Comparison of ENCODE assay signal across 8 cellular contexts in the genomic region with DNA sequence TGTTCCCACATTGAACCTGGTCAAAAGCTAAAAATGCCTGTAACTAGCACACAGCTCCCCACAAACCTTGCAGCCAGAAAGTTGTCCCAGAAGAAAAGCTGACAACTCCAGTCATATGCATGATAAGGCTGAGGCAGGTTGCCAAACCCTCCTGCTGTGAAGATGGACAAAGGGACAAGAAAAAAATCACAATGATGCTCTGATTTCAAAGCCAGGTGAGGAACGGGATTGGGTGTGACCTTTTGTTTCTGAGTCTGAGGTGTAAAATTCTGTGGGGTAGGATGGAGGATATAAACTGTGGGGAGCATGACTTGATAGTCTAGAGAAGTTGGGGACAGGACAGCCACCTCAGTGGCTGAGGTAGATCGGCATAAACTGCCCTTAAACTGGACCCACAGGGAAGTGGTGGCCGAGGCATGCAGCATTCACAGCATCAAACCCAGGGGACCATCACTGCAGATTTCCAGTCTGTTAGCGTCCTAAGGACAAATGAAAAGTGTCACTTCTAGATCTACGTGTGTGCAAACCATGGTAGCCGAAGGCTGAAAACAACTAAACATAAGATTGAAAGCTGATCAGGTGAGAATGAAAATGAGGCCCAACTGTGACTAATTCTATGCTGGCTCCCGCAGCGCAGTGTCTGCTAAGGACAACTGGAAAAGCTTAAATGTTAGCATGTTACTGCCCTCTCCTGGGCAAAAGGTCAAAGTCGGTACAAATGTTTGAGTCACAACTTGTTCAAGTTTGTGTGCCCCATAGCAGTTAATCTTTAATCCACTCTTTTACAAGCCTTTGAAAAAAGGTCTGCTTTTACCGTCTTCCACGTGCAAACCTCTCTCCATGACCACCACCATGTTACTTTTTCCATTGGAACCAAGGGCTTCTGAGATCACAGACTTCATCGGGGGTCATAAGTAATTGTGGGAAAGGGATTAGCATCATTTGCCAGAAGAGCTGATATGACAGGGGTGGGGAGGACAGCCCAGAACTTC. TPM values are rescaled to one million over a fixed set of nuclear protein-coding genes. Genes with fewer than 3 reads are reported as not detected.
DNase-seq lines count a peak whose midpoint lies in the region; ATAC-seq and TF ChIP-seq lines count a peak whose summit lies in the region.

No MANE protein-coding gene starts in this region.

- no peak overlapping the region for H3K4me3 Mint-ChIP-seq in activated naive CD8-positive, alpha-beta T cell treated with anti-CD3 and anti-CD28 coated beads, Interleukin-2, amount 50 U/mL, for 24 hours
- H3K4me3 Mint-ChIP-seq in activated naive CD8-positive, alpha-beta T cell treated with anti-CD3 and anti-CD28 coated beads for 36 hours = no peak overlapping the region
- H3K4me3 Mint-ChIP-seq in natural killer cell treated with Interleukin-12 subunit alpha and Interleukin-12 subunit beta and Interleukin-15 and Interleukin-18, amount 100 ng/mL, for 72 hours = no peak overlapping the region
- no peak overlapping the region for H3K4me3 Mint-ChIP-seq in CD8-positive, alpha-beta T cell

- no peaks in the 10 kb centered on the region for H3K27me3 ChIP-seq in CD8-positive, alpha-beta T cell (ENCODE audit: insufficient read depth, low read length)

- H3K36me3 Mint-ChIP-seq in activated naive CD8-positive, alpha-beta T cell treated with anti-CD3 and anti-CD28 coated beads, Interleukin-2, amount 50 U/mL, for 24 hours (ENCODE audit: low read depth) = no peaks in the 10 kb centered on the region
- no peaks in the 10 kb centered on the region for H3K36me3 Mint-ChIP-seq in activated naive CD8-positive, alpha-beta T cell treated with anti-CD3 and anti-CD28 coated beads for 36 hours
- H3K36me3 Mint-ChIP-seq in natural killer cell treated with Interleukin-12 subunit alpha and Interleukin-12 subunit beta and Interleukin-15 and Interleukin-18, amount 100 ng/mL, for 72 hours = peaks cover 6% of the 10 kb centered on the region
- H3K36me3 Mint-ChIP-seq in CD8-positive, alpha-beta T cell = no peaks in the 10 kb centered on the region

- H3K27ac Mint-ChIP-seq in activated naive CD8-positive, alpha-beta T cell treated with anti-CD3 and anti-CD28 coated beads, Interleukin-2, amount 50 U/mL, for 24 hours = no peak overlapping the region
- no peak overlapping the region for H3K27ac Mint-ChIP-seq in activated naive CD8-positive, alpha-beta T cell treated with anti-CD3 and anti-CD28 coated beads for 36 hours
- H3K27ac Mint-ChIP-seq in natural killer cell treated with Interleukin-12 subunit alpha and Interleukin-12 subunit beta and Interleukin-15 and Interleukin-18, amount 100 ng/mL, for 72 hours = no peak overlapping the region
- H3K27ac Mint-ChIP-seq in CD8-positive, alpha-beta T cell = no peak overlapping the region

- H3K36me3 ChIP-seq in CD8-positive, alpha-beta T cell (ENCODE audit: insufficient read depth, low read length) = no peaks in the 10 kb centered on the region

- CTCF ChIA-PET in CD8-positive, alpha-beta T cell (lab: Charles Lee) = no interaction called here

- H3K4me1 ChIP-seq in CD8-positive, alpha-beta T cell (ENCODE audit: insufficient read depth, low read length) = no peaks in the 10 kb centered on the region

- POLR2A ChIA-PET in CD8-positive, alpha-beta T cell (lab: Charles Lee) = interaction anchor here (0.6 kb wide), 1 partner anchor 191 kb away, joined by 3 read pairs; no protein-coding TSS in a partner anchor

- no peak overlapping the region for H3K27ac ChIP-seq in CD8-positive, alpha-beta T cell (ENCODE audit: low read depth, low read length)

- H3K27me3 Mint-ChIP-seq in activated naive CD8-positive, alpha-beta T cell treated with anti-CD3 and anti-CD28 coated beads, Interleukin-2, amount 50 U/mL, for 24 hours = peaks cover 21% of the 10 kb centered on the region
- H3K27me3 Mint-ChIP-seq in activated naive CD8-positive, alpha-beta T cell treated with anti-CD3 and anti-CD28 coated beads for 36 hours = peaks cover 26% of the 10 kb centered on the region
- H3K27me3 Mint-ChIP-seq in natural killer cell treated with Interleukin-12 subunit alpha and Interleukin-12 subunit beta and Interleukin-15 and Interleukin-18, amount 100 ng/mL, for 72 hours = peaks cover 8 to 26% of the 10 kb centered on the region in 2 donors
- peaks cover 24% of the 10 kb centered on the region for H3K27me3 Mint-ChIP-seq in CD8-positive, alpha-beta T cell (ENCODE audit: low read depth)

- intact Hi-C loops in CD8-positive, alpha-beta T cell (cut with DNase I, micrococcal nuclease) = no loop called here

- DNase-seq in activated naive CD8-positive, alpha-beta T cell treated with anti-CD3 and anti-CD28 coated beads, Interleukin-2, amount 50 U/mL, for 24 hours = peak; percentile 2
- no peak for DNase-seq in activated naive CD8-positive, alpha-beta T cell treated with anti-CD3 and anti-CD28 coated beads for 36 hours
- peak; percentile 81 for DNase-seq in NCI-H146 (lab: John Stamatoyannopoulos, UW)
- DNase-seq in astrocyte of the hippocampus (ENCODE audit: low read depth, low spot score) = peak; percentile 90
- peak; percentile 97 for DNase-seq in kidney tubule cell (ENCODE audit: low spot score)
- DNase-seq in natural killer cell treated with Interleukin-12 subunit alpha and Interleukin-12 subunit beta and Interleukin-15 and Interleukin-18, amount 100 ng/mL, for 72 hours (ENCODE audit: low spot score) = no peak
- no peak for DNase-seq in CD8-positive, alpha-beta T cell

- peaks cover 9% of the 10 kb centered on the region for H3K9me3 Mint-ChIP-seq in activated naive CD8-positive, alpha-beta T cell treated with anti-CD3 and anti-CD28 coated beads, Interleukin-2, amount 50 U/mL, for 24 hours
- H3K9me3 Mint-ChIP-seq in activated naive CD8-positive, alpha-beta T cell treated with anti-CD3 and anti-CD28 coated beads for 36 hours = peaks cover 7% of the 10 kb centered on the region
- no peaks in the 10 kb centered on the region for H3K9me3 Mint-ChIP-seq in natural killer cell treated with Interleukin-12 subunit alpha and Interleukin-12 subunit beta and Interleukin-15 and Interleukin-18, amount 100 ng/mL, for 72 hours
- H3K9me3 Mint-ChIP-seq in CD8-positive, alpha-beta T cell = peaks cover 6% of the 10 kb centered on the region

- no peak for ATAC-seq in activated naive CD8-positive, alpha-beta T cell treated with anti-CD3 and anti-CD28 coated beads, Interleukin-2, amount 50 U/mL, for 24 hours
- ATAC-seq in HG02610 (IDR thresholded peaks at IDR 0.05; ENCODE audit: unreplicated experiment) = peak; percentile 76
- no peak for ATAC-seq in natural killer cell treated with Interleukin-12 subunit alpha and Interleukin-12 subunit beta and Interleukin-15 and Interleukin-18, amount 100 ng/mL, for 72 hours
- ATAC-seq in CD8-positive, alpha-beta T cell = no peak

- no peaks in the 10 kb centered on the region for H3K4me1 Mint-ChIP-seq in activated naive CD8-positive, alpha-beta T cell treated with anti-CD3 and anti-CD28 coated beads, Interleukin-2, amount 50 U/mL, for 24 hours
- H3K4me1 Mint-ChIP-seq in activated naive CD8-positive, alpha-beta T cell treated with anti-CD3 and anti-CD28 coated beads for 36 hours = peaks cover 2% of the 10 kb centered on the region
- peaks cover 0 to 4% of the 10 kb centered on the region in 2 donors for H3K4me1 Mint-ChIP-seq in natural killer cell treated with Interleukin-12 subunit alpha and Interleukin-12 subunit beta and Interleukin-15 and Interleukin-18, amount 100 ng/mL, for 72 hours (ENCODE audit: low read depth in 2 of 2)
- H3K4me1 Mint-ChIP-seq in CD8-positive, alpha-beta T cell (ENCODE audit: low read depth) = no peaks in the 10 kb centered on the region

- no peak overlapping the region for H3K4me3 ChIP-seq in CD8-positive, alpha-beta T cell (ENCODE audit: low read depth, low read length)

- H3K9me3 ChIP-seq in CD8-positive, alpha-beta T cell (ENCODE audit: low read length) = no peaks in the 10 kb centered on the region

- no peak for TF ChIP-seq CTCF in CD8-positive, alpha-beta T cell (IDR thresholded peaks at IDR 0.05)

RNA-seq across cellular contexts. Expression of a gene that starts 39.8 kb away (rescaled TPM):
- total RNA-seq in activated naive CD8-positive, alpha-beta T cell treated with anti-CD3 and anti-CD28 coated beads for 36 hours = not detected
- total RNA-seq in natural killer cell treated with Interleukin-12 subunit alpha and Interleukin-12 subunit beta and Interleukin-15 and Interleukin-18, amount 100 ng/mL, for 72 hours = not detected
- total RNA-seq in CD8-positive, alpha-beta T cell = not detected

Comparison
In these comparisons a context has a peak if more than half of its experiments do, and no peak if none do; other contexts are left out.
1. DNase-seq: peak in activated naive CD8-positive, alpha-beta T cell treated with anti-CD3 and anti-CD28 coated beads, Interleukin-2, amount 50 U/mL, for 24 hours (single experiment), NCI-H146 (single experiment), astrocyte of the hippocampus (single experiment) and kidney tubule cell (single experiment); none in activated naive CD8-positive, alpha-beta T cell treated with anti-CD3 and anti-CD28 coated beads for 36 hours (single experiment), natural killer cell treated with Interleukin-12 subunit alpha and Interleukin-12 subunit beta and Interleukin-15 and Interleukin-18, amount 100 ng/mL, for 72 hours (single experiment) and CD8-positive, alpha-beta T cell (0 of 7).